1 cellular context compared by ENCODE assay signal in genomic region chr1:158053276-158053675, GRCh38.
TF ChIP-seq lines count a peak whose summit lies in the region.

No MANE protein-coding gene starts in this region.

TF ChIP-seq in H1, 55 proteins besides CTCF, POLR2A, EP300 and RAD21:
- TF ChIP-seq BCL11A (IDR thresholded peaks at IDR 0.05; ENCODE audit: low read depth in 2 of 2, low read length in 2 of 2) (no peak), HDAC6 (IDR thresholded peaks at IDR 0.05; ENCODE audit: low read depth, low read length) (no peak), SIX5 (IDR thresholded peaks at IDR 0.05; ENCODE audit: low read depth, low read length) (no peak), JUN (IDR thresholded peaks at IDR 0.05; ENCODE audit: low read depth, low read length) (no peak), YY1 (IDR thresholded peaks at IDR 0.05; ENCODE audit: low read depth, low read length) (no peak), RFX5 (IDR thresholded peaks at IDR 0.05; ENCODE audit: borderline replicate concordance, low read depth, low read length) (no peak), CBX8 (IDR thresholded peaks at IDR 0.05; ENCODE audit: borderline replicate concordance, low read depth, low read length) (no peak)
TF ChIP-seq in H1: peak in this region for 0.
